Comparison of ENCODE assay signal across 11 cellular contexts in genomic region chr9:136228107-136228875, GRCh38. TPM values are rescaled to one million over a fixed set of nuclear protein-coding genes. Genes with fewer than 3 reads are reported as not detected.
DNase-seq lines count a peak whose midpoint lies in the region; ATAC-seq and TF ChIP-seq lines count a peak whose summit lies in the region.
"Had no signal": no experiment of that assay in that cellular context is flagged by ENCODE, and none has a peak within 500 bp of the region (broad histone marks: within the 10 kb centered on the region; RNA-seq: fewer than 3 reads in every experiment).

No MANE protein-coding gene starts in this region.

- H3K9me3 Mint-ChIP-seq in H9: no peaks in the 10 kb centered on the region
- H3K9me3 Mint-ChIP-seq in activated CD8-positive, alpha-beta T cell treated with anti-CD3 and anti-CD28 coated beads, Interleukin-2, amount 10 ng/mL, durations not matched to agents 7 days and 5 days (ENCODE audit: insufficient read depth): no peaks in the 10 kb centered on the region
- H3K9me3 Mint-ChIP-seq: activated naive CD4-positive, alpha-beta T cell treated with anti-CD3 and anti-CD28 coated beads, Interleukin-2, amount 50 U/mL, for 24 hours had no signal

- peaks cover 4% of the 10 kb centered on the region; the same call in 1 of the 2 replicates for H3K79me2 ChIP-seq in H9 (ENCODE audit: insufficient read depth, low read length)

- no peak overlapping the region for H4K8ac ChIP-seq in H9 (replicated peaks; ENCODE audit: insufficient read length, low read depth, low read length)

- no peak overlapping the region for H2BK5ac ChIP-seq in H9 (ENCODE audit: insufficient read length, low read length)

- H3K4ac ChIP-seq in H9 (ENCODE audit: low read depth, low read length): no peak overlapping the region

- no peak overlapping the region for H3K4me2 ChIP-seq in H9 (ENCODE audit: insufficient read depth, insufficient read length, low read length)

- CTCF ChIA-PET in activated CD8-positive, alpha-beta T cell treated with anti-CD3 and anti-CD28 coated beads, Interleukin-2, amount 10 ng/mL, durations not matched to agents 7 days and 5 days (lab: Charles Lee): interaction anchor here (1.7 kb wide), 1 partner anchor 15 kb away, joined by 3 read pairs; no protein-coding TSS in a partner anchor

- no peak overlapping the region for H3K18ac ChIP-seq in H9 (ENCODE audit: insufficient read length, low read depth, low read length)

- H2AK5ac ChIP-seq in H9 (ENCODE audit: insufficient read length, low read length): no peak overlapping the region

- no peaks in the 10 kb centered on the region for H3K4me1 ChIP-seq in H9 (ENCODE audit: insufficient read depth, low read length)

- intact Hi-C loops in head of caudate nucleus (cut with DNase I): no loop called here

- peak overlapping the region in 2 of 3 experiments; percentile 37 to 44; a peak in 2 of 7 replicates for H3K27ac Mint-ChIP-seq in H9
- no peak overlapping the region for H3K27ac Mint-ChIP-seq in activated CD8-positive, alpha-beta T cell treated with anti-CD3 and anti-CD28 coated beads, Interleukin-2, amount 10 ng/mL, durations not matched to agents 7 days and 5 days
- H3K27ac Mint-ChIP-seq: activated naive CD4-positive, alpha-beta T cell treated with anti-CD3 and anti-CD28 coated beads, Interleukin-2, amount 50 U/mL, for 24 hours had no signal

- no peak overlapping the region for H2BK120ac ChIP-seq in H9 (ENCODE audit: low read depth, low read length, poor library complexity, severe bottlenecking)

- no peaks in the 10 kb centered on the region for H3K9me3 ChIP-seq in H9 (ENCODE audit: control insufficient read depth, low read depth, low read length)
- H3K9me3 ChIP-seq: suprapubic skin had no signal

- H3K27ac ChIP-seq in H9 (ENCODE audit: insufficient read length, low read depth, low read length): no peak overlapping the region
- H3K27ac ChIP-seq in VCaP: peak overlapping the region; percentile 77
- H3K27ac ChIP-seq: suprapubic skin had no signal

- TF ChIP-seq CTCF in H9 (conservative IDR thresholded peaks at IDR 0.05) (no peak), VCaP (conservative IDR thresholded peaks at IDR 0.05) (no peak)

- H2BK15ac ChIP-seq in H9 (ENCODE audit: low read depth, low read length): no peak overlapping the region

- H3K9ac ChIP-seq in H9 (ENCODE audit: extremely low read depth, insufficient read length, low read length): no peak overlapping the region

- H3K27me3 ChIP-seq in H9 (ENCODE audit: insufficient read depth, low read length): no peaks in the 10 kb centered on the region
- H3K27me3 ChIP-seq: suprapubic skin had no signal

- no peaks in the 10 kb centered on the region for H3K79me1 ChIP-seq in H9 (ENCODE audit: insufficient read depth, low read depth, low read length, poor library complexity, severe bottlenecking)

- H4K5ac ChIP-seq in H9 (ENCODE audit: insufficient read length, low read depth, low read length): no peak overlapping the region

- H3K56ac ChIP-seq in H9 (ENCODE audit: insufficient read length, low read depth, low read length): no peak overlapping the region

- POLR2A ChIA-PET in activated CD8-positive, alpha-beta T cell treated with anti-CD3 and anti-CD28 coated beads, Interleukin-2, amount 10 ng/mL, durations not matched to agents 7 days and 5 days (lab: Charles Lee): no interaction called here

- DNase-seq in AG08395 (ENCODE audit: low spot score) (peak; percentile 63), H9 (no peak), head of caudate nucleus (peak in 41 of 42 donors; percentile 22 to 90 (median 60))
- DNase-seq in activated effector memory CD4-positive, alpha-beta T cell treated with Interleukin-2 at 50 U/mL for 16 hours: no peak
- DNase-seq in activated CD8-positive, alpha-beta T cell treated with anti-CD3 and anti-CD28 coated beads, Interleukin-2, amount 10 ng/mL, durations not matched to agents 7 days and 5 days: no peak
- no peak for DNase-seq in stimulated activated naive CD4-positive, alpha-beta T cell treated with Interleukin-2 at 50 U/mL for 16 hours (lab: John Stamatoyannopoulos, UW)

- no CpG with 5 or more reads among the region's 18 CpGs for WGBS in H9 (ENCODE audit: extremely low coverage, insufficient read length, low lambda C conversion rate)

- no peak overlapping the region for H3T11ph ChIP-seq in H9 (ENCODE audit: low read length)

- peaks cover 14 to 15% (median 14%) of the 10 kb centered on the region in 3 experiments for H3K36me3 Mint-ChIP-seq in H9 (ENCODE audit: insufficient read depth in 1 of 3, low read depth in 3 of 3)
- peaks cover 7% of the 10 kb centered on the region for H3K36me3 Mint-ChIP-seq in activated CD8-positive, alpha-beta T cell treated with anti-CD3 and anti-CD28 coated beads, Interleukin-2, amount 10 ng/mL, durations not matched to agents 7 days and 5 days (ENCODE audit: low read depth)

- no peak overlapping the region for H3K14ac ChIP-seq in H9 (ENCODE audit: insufficient read depth, low read length)

- no peak overlapping the region for H3K4me3 Mint-ChIP-seq in H9
- no peak overlapping the region for H3K4me3 Mint-ChIP-seq in activated CD8-positive, alpha-beta T cell treated with anti-CD3 and anti-CD28 coated beads, Interleukin-2, amount 10 ng/mL, durations not matched to agents 7 days and 5 days
- H3K4me3 Mint-ChIP-seq: activated naive CD4-positive, alpha-beta T cell treated with anti-CD3 and anti-CD28 coated beads, Interleukin-2, amount 50 U/mL, for 24 hours had no signal

- no peaks in the 10 kb centered on the region for H3K27me3 Mint-ChIP-seq in H9 (ENCODE audit: low read depth)
- no peaks in the 10 kb centered on the region for H3K27me3 Mint-ChIP-seq in activated CD8-positive, alpha-beta T cell treated with anti-CD3 and anti-CD28 coated beads, Interleukin-2, amount 10 ng/mL, durations not matched to agents 7 days and 5 days (ENCODE audit: low read depth)
- H3K27me3 Mint-ChIP-seq: activated naive CD4-positive, alpha-beta T cell treated with anti-CD3 and anti-CD28 coated beads, Interleukin-2, amount 50 U/mL, for 24 hours had no signal

- no peak overlapping the region for H2BK12ac ChIP-seq in H9 (ENCODE audit: insufficient read length, low read depth, low read length)

- peaks cover 1 to 6% of the 10 kb centered on the region in 2 experiments for H3K4me1 Mint-ChIP-seq in H9
- H3K4me1 Mint-ChIP-seq in activated CD8-positive, alpha-beta T cell treated with anti-CD3 and anti-CD28 coated beads, Interleukin-2, amount 10 ng/mL, durations not matched to agents 7 days and 5 days (ENCODE audit: low read depth): peaks cover 24% of the 10 kb centered on the region

- no peak for ATAC-seq in HG03460 (IDR thresholded peaks at IDR 0.05; ENCODE audit: unreplicated experiment)
- no peak for ATAC-seq in activated CD8-positive, alpha-beta T cell treated with anti-CD3 and anti-CD28 coated beads, Interleukin-2, amount 10 ng/mL, durations not matched to agents 7 days and 5 days

- no peak overlapping the region for H4K91ac ChIP-seq in H9 (ENCODE audit: insufficient read length, low read depth, low read length)

- no peaks in the 10 kb centered on the region for H3K23me2 ChIP-seq in H9 (ENCODE audit: insufficient read length, low read depth, low read length, poor library complexity, severe bottlenecking)

- H3K23ac ChIP-seq in H9 (ENCODE audit: insufficient read length, low read depth, low read length): no peak overlapping the region

- H2AFZ ChIP-seq in H9 (ENCODE audit: low read length): no peak overlapping the region

- H4K20me1 ChIP-seq in H9 (ENCODE audit: control insufficient read depth, insufficient read depth, insufficient read length): no peaks in the 10 kb centered on the region

- H2BK20ac ChIP-seq in H9 (ENCODE audit: low read depth, low read length, poor library complexity, severe bottlenecking): no peak overlapping the region

RNA-seq across cellular contexts. Expression of gene QSOX2, which starts 17.3 kb away (rescaled TPM):
- 25.0 and 25.8 TPM in 2 replicates for total RNA-seq in H9 (2021)
- 10 to 100 TPM; 11.4 to 12.6 TPM for total RNA-seq in activated CD8-positive, alpha-beta T cell treated with anti-CD3 and anti-CD28 coated beads, Interleukin-2, amount 10 ng/mL, durations not matched to agents 7 days and 5 days

RNA-seq across cellular contexts. Expression of gene LHX3, which starts 23.4 kb away (rescaled TPM):
- not detected in 2 replicates for total RNA-seq in H9 (2021)
- under 1 TPM in 1 of 2 experiments, not detected in 1; 0.16 TPM for total RNA-seq in activated CD8-positive, alpha-beta T cell treated with anti-CD3 and anti-CD28 coated beads, Interleukin-2, amount 10 ng/mL, durations not matched to agents 7 days and 5 days
- total RNA-seq: pulmonary artery endothelial cell had no signal

Comparison
In these comparisons a context has a peak if more than half of its experiments do, and no peak if none do; other contexts are left out.
1. DNase-seq: peak in AG08395 (single experiment) and head of caudate nucleus (41 of 42); none in H9 (single experiment), activated effector memory CD4-positive, alpha-beta T cell treated with Interleukin-2 at 50 U/mL for 16 hours (single experiment), activated CD8-positive, alpha-beta T cell treated with anti-CD3 and anti-CD28 coated beads, Interleukin-2, amount 10 ng/mL, durations not matched to agents 7 days and 5 days (single experiment) and stimulated activated naive CD4-positive, alpha-beta T cell treated with Interleukin-2 at 50 U/mL for 16 hours (single experiment).